In the genomic region with DNA sequence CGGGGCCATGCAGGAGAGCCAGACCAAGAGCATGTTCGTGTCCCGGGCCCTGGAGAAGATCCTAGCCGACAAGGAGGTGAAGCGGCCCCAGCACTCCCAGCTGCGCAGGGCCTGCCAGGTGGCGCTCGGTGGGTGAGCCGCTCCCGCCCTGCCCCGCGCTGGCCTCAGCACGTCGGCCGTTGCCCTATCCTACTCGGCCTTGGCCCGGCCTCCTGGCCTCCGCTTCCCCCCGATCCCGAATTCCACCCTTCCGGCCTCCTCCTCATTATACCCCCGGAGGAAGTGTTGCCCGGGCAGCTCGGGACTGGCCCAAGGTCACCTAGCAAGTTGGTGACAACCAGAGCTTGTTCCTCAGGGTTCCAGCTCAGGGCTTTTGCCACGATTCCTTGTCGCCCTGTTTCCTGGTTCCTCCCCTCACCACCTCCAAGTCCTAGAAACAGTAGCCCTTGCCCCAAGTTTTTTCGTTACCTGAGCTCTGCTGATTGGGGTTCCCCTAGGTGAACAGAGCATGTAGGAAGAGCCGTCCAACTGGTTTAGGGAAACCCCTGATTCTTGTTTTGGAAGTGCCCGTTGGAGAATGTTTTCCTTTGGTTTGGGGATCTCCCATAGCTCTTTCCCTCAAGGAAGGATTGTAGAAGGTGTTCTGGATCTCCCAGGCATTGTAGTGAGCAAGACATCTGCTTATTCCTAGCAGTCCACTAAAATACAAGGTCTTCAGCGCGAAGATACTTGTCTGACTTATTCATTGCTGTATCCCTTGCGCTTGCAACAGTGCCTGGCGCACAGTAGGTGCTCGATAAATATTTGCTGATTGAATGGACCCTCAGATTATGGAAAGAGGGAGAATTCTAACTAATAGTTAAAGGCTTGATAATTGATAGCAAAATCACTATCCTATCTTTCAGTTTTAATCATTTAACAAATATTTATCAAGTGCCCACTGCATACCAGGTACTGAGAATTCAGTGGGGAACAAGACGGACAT, we compare ENCODE assay signal across 1 cellular context.
TF ChIP-seq lines count a peak whose summit lies in the region.

No MANE protein-coding gene starts in this region.

TF ChIP-seq in HepG2, 621 proteins besides CTCF, POLR2A, EP300 and RAD21 (continued from another document and continues in another):
- TF ChIP-seq, protein P1, sequence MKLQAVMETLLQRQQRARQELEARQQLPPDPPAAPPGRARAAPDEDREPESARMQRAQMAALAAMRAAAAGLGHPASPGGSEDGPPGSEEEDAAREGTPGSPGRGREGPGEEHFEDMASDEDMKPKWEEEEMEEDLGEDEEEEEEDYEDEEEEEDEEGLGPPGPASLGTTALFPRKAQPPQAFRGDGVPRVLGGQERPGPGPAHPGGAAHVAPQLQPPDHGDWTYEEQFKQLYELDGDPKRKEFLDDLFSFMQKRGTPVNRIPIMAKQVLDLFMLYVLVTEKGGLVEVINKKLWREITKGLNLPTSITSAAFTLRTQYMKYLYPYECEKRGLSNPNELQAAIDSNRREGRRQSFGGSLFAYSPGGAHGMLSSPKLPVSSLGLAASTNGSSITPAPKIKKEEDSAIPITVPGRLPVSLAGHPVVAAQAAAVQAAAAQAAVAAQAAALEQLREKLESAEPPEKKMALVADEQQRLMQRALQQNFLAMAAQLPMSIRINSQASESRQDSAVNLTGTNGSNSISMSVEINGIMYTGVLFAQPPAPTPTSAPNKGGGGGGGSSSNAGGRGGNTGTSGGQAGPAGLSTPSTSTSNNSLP (IDR thresholded peaks at IDR 0.05; ENCODE audit: low read depth, low read length), result no peak
- peak; percentile 92 for TF ChIP-seq AGO2 (optimal IDR thresholded peaks at IDR 0.05; ENCODE audit: low read depth, low read length)
- 0 out of 2 replicates have a peak, but pooled peaks have one; percentile 57 for TF ChIP-seq ZNF557 (CRISPR knock-in tag; IDR thresholded peaks at IDR 0.05)
- 0 out of 2 replicates have a peak, but pooled peaks have one; percentile 35 for TF ChIP-seq KLF13 (CRISPR knock-in tag; IDR thresholded peaks at IDR 0.05)
- peak; percentile 97 for TF ChIP-seq ZNF337 (CRISPR knock-in tag; IDR thresholded peaks at IDR 0.05; ENCODE audit: borderline replicate concordance, low read depth)
- TF ChIP-seq, protein P2, sequence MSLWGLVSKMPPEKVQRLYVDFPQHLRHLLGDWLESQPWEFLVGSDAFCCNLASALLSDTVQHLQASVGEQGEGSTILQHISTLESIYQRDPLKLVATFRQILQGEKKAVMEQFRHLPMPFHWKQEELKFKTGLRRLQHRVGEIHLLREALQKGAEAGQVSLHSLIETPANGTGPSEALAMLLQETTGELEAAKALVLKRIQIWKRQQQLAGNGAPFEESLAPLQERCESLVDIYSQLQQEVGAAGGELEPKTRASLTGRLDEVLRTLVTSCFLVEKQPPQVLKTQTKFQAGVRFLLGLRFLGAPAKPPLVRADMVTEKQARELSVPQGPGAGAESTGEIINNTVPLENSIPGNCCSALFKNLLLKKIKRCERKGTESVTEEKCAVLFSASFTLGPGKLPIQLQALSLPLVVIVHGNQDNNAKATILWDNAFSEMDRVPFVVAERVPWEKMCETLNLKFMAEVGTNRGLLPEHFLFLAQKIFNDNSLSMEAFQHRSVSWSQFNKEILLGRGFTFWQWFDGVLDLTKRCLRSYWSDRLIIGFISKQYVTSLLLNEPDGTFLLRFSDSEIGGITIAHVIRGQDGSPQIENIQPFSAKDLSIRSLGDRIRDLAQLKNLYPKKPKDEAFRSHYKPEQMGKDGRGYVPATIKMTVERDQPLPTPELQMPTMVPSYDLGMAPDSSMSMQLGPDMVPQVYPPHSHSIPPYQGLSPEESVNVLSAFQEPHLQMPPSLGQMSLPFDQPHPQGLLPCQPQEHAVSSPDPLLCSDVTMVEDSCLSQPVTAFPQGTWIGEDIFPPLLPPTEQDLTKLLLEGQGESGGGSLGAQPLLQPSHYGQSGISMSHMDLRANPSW (CRISPR knock-in tag; IDR thresholded peaks at IDR 0.05; ENCODE audit: borderline replicate concordance), result no peak
- TF ChIP-seq ZC3H13 (CRISPR knock-in tag; IDR thresholded peaks at IDR 0.05), result peak; percentile 0; the same call in 1 of the 2 replicates
- TF ChIP-seq, protein P3, sequence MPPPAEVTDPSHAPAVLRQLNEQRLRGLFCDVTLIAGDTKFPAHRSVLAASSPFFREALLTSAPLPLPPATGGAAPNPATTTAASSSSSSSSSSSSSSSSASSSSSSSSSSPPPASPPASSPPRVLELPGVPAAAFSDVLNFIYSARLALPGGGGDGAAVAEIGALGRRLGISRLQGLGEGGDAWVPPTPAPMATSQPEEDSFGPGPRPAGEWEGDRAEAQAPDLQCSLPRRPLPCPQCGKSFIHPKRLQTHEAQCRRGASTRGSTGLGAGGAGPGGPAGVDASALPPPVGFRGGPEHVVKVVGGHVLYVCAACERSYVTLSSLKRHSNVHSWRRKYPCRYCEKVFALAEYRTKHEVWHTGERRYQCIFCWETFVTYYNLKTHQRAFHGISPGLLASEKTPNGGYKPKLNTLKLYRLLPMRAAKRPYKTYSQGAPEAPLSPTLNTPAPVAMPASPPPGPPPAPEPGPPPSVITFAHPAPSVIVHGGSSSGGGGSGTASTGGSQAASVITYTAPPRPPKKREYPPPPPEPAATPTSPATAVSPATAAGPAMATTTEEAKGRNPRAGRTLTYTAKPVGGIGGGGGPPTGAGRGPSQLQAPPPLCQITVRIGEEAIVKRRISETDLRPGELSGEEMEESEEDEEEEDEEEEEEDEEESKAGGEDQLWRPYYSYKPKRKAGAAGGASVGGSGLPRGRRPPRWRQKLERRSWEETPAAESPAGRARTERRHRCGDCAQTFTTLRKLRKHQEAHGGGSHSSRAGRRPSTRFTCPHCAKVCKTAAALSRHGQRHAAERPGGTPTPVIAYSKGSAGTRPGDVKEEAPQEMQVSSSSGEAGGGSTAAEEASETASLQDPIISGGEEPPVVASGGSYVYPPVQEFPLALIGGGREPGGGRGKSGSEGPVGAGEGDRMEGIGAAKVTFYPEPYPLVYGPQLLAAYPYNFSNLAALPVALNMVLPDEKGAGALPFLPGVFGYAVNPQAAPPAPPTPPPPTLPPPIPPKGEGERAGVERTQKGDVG (CRISPR knock-in tag; IDR thresholded peaks at IDR 0.05; ENCODE audit: borderline replicate concordance), result no peak
- TF ChIP-seq FLYWCH1 (CRISPR knock-in tag; IDR thresholded peaks at IDR 0.05), result peak; percentile 22; the same call in 1 of the 2 replicates
- TF ChIP-seq TAF15 (IDR thresholded peaks at IDR 0.05; ENCODE audit: low read depth, low read length, poor library complexity, severe bottlenecking), result peak; percentile 90
- TF ChIP-seq ZNF431 (CRISPR knock-in tag; IDR thresholded peaks at IDR 0.05; ENCODE audit: borderline replicate concordance, low read depth), result no peak
- TF ChIP-seq, protein P4, sequence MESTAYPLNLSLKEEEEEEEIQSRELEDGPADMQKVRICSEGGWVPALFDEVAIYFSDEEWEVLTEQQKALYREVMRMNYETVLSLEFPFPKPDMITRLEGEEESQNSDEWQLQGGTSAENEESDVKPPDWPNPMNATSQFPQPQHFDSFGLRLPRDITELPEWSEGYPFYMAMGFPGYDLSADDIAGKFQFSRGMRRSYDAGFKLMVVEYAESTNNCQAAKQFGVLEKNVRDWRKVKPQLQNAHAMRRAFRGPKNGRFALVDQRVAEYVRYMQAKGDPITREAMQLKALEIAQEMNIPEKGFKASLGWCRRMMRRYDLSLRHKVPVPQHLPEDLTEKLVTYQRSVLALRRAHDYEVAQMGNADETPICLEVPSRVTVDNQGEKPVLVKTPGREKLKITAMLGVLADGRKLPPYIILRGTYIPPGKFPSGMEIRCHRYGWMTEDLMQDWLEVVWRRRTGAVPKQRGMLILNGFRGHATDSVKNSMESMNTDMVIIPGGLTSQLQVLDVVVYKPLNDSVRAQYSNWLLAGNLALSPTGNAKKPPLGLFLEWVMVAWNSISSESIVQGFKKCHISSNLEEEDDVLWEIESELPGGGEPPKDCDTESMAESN (CRISPR knock-in tag; conservative IDR thresholded peaks at IDR 0.05), result peak; percentile 72
- peak; percentile 26 for TF ChIP-seq HNF4A (CRISPR knock-in tag; IDR thresholded peaks at IDR 0.05)
- TF ChIP-seq ZNF547 (CRISPR knock-in tag; IDR thresholded peaks at IDR 0.05), result peak; percentile 73
- TF ChIP-seq ZNF615 (CRISPR knock-in tag; IDR thresholded peaks at IDR 0.05; ENCODE audit: borderline replicate concordance), result no peak
- peak; percentile 82; the same call in 1 of the 2 replicates for TF ChIP-seq ZNF768 (CRISPR knock-in tag; IDR thresholded peaks at IDR 0.05)
- no peak for TF ChIP-seq ONECUT2 (CRISPR knock-in tag; IDR thresholded peaks at IDR 0.05)
- TF ChIP-seq SATB2 (CRISPR knock-in tag; IDR thresholded peaks at IDR 0.05), result peak; percentile 77; the same call in 1 of the 2 replicates
- TF ChIP-seq ZNF235 (CRISPR knock-in tag; IDR thresholded peaks at IDR 0.05; ENCODE audit: borderline replicate concordance), result 0 out of 2 replicates have a peak, but pooled peaks have one; percentile 68
- no peak for TF ChIP-seq ZNF12 (CRISPR knock-in tag; IDR thresholded peaks at IDR 0.05)
- TF ChIP-seq GATA4 (IDR thresholded peaks at IDR 0.05; ENCODE audit: borderline replicate concordance, low read depth), result no peak
- TF ChIP-seq ATM (IDR thresholded peaks at IDR 0.05; ENCODE audit: borderline replicate concordance), result no peak
- peak; percentile 63; the same call in 1 of the 2 replicates for TF ChIP-seq SALL2 (CRISPR knock-in tag; IDR thresholded peaks at IDR 0.05)
- TF ChIP-seq ZNF138 (CRISPR knock-in tag; IDR thresholded peaks at IDR 0.05; ENCODE audit: low read depth), result no peak; the same call in 1 of the 2 replicates
- no peak for TF ChIP-seq ZNF382 (CRISPR knock-in tag; IDR thresholded peaks at IDR 0.05; ENCODE audit: borderline replicate concordance)
- TF ChIP-seq ZBTB20 (CRISPR knock-in tag; IDR thresholded peaks at IDR 0.05; ENCODE audit: borderline replicate concordance, low read depth), result no peak
- TF ChIP-seq HOXA7 (CRISPR knock-in tag; IDR thresholded peaks at IDR 0.05), result no peak
- TF ChIP-seq ZNF274 (CRISPR knock-in tag; IDR thresholded peaks at IDR 0.05), result peak; percentile 94
- 0 out of 2 replicates have a peak, but pooled peaks have one; percentile 19 for TF ChIP-seq ZNF83 (CRISPR knock-in tag; IDR thresholded peaks at IDR 0.05; ENCODE audit: borderline replicate concordance)
- TF ChIP-seq, protein P5, sequence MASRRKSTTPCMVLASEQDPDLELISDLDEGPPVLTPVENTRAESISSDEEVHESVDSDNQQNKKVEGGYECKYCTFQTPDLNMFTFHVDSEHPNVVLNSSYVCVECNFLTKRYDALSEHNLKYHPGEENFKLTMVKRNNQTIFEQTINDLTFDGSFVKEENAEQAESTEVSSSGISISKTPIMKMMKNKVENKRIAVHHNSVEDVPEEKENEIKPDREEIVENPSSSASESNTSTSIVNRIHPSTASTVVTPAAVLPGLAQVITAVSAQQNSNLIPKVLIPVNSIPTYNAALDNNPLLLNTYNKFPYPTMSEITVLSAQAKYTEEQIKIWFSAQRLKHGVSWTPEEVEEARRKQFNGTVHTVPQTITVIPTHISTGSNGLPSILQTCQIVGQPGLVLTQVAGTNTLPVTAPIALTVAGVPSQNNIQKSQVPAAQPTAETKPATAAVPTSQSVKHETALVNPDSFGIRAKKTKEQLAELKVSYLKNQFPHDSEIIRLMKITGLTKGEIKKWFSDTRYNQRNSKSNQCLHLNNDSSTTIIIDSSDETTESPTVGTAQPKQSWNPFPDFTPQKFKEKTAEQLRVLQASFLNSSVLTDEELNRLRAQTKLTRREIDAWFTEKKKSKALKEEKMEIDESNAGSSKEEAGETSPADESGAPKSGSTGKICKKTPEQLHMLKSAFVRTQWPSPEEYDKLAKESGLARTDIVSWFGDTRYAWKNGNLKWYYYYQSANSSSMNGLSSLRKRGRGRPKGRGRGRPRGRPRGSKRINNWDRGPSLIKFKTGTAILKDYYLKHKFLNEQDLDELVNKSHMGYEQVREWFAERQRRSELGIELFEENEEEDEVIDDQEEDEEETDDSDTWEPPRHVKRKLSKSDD (CRISPR knock-in tag; IDR thresholded peaks at IDR 0.05; ENCODE audit: low read depth), result peak; percentile 66
- TF ChIP-seq ZFP62 (CRISPR knock-in tag; IDR thresholded peaks at IDR 0.05), result no peak
- peak; percentile 76; the same call in 1 of the 2 replicates for TF ChIP-seq FOXM1 (CRISPR knock-in tag; IDR thresholded peaks at IDR 0.05)
- TF ChIP-seq, protein P6, sequence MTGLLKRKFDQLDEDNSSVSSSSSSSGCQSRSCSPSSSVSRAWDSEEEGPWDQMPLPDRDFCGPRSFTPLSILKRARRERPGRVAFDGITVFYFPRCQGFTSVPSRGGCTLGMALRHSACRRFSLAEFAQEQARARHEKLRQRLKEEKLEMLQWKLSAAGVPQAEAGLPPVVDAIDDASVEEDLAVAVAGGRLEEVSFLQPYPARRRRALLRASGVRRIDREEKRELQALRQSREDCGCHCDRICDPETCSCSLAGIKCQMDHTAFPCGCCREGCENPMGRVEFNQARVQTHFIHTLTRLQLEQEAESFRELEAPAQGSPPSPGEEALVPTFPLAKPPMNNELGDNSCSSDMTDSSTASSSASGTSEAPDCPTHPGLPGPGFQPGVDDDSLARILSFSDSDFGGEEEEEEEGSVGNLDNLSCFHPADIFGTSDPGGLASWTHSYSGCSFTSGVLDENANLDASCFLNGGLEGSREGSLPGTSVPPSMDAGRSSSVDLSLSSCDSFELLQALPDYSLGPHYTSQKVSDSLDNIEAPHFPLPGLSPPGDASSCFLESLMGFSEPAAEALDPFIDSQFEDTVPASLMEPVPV (CRISPR knock-in tag; IDR thresholded peaks at IDR 0.05), result no peak
- TF ChIP-seq, protein P7, sequence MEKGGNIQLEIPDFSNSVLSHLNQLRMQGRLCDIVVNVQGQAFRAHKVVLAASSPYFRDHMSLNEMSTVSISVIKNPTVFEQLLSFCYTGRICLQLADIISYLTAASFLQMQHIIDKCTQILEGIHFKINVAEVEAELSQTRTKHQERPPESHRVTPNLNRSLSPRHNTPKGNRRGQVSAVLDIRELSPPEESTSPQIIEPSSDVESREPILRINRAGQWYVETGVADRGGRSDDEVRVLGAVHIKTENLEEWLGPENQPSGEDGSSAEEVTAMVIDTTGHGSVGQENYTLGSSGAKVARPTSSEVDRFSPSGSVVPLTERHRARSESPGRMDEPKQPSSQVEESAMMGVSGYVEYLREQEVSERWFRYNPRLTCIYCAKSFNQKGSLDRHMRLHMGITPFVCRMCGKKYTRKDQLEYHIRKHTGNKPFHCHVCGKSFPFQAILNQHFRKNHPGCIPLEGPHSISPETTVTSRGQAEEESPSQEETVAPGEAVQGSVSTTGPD (CRISPR knock-in tag; IDR thresholded peaks at IDR 0.05), result 0 out of 2 replicates have a peak, but pooled peaks have one; percentile 40
- TF ChIP-seq ZNF749 (CRISPR knock-in tag; IDR thresholded peaks at IDR 0.05; ENCODE audit: borderline replicate concordance), result no peak; the same call in 1 of the 2 replicates
